1 cellular context compared by ENCODE assay signal in genomic region chr6:152984387-152984872, GRCh38.
A peak's percentile ranks its signal among the peaks of the same experiment; 100 is the strongest.
TF ChIP-seq lines count a peak whose summit lies in the region.

No MANE protein-coding gene starts in this region.

TF ChIP-seq in HepG2, 621 proteins besides CTCF, POLR2A, EP300 and RAD21 (continued from another document):
- no peak for TF ChIP-seq THAP8 (CRISPR knock-in tag; IDR thresholded peaks at IDR 0.05; ENCODE audit: borderline replicate concordance)
- no peak for TF ChIP-seq FOXK2 (IDR thresholded peaks at IDR 0.05)
- peak; percentile 24; the same call in 1 of the 2 replicates for TF ChIP-seq KDM5A (IDR thresholded peaks at IDR 0.05; ENCODE audit: borderline replicate concordance, low read length)
- peak; percentile 12; the same call in 1 of the 2 replicates for TF ChIP-seq TGIF2 (CRISPR knock-in tag; IDR thresholded peaks at IDR 0.05)
- 0 out of 2 replicates have a peak, but pooled peaks have one; percentile 11 for TF ChIP-seq KMT2A (CRISPR knock-in tag; IDR thresholded peaks at IDR 0.05)
- no peak for TF ChIP-seq RNF2 (conservative IDR thresholded peaks at IDR 0.05; ENCODE audit: low read depth)
- 0 out of 2 replicates have a peak, but pooled peaks have one; percentile 15 for TF ChIP-seq ZNF124 (CRISPR knock-in tag; IDR thresholded peaks at IDR 0.05)
- no peak for TF ChIP-seq ZNF557 (CRISPR knock-in tag; IDR thresholded peaks at IDR 0.05)
- no peak for TF ChIP-seq SRF (IDR thresholded peaks at IDR 0.05; ENCODE audit: low read depth, low read length)
- TF ChIP-seq, protein P1, sequence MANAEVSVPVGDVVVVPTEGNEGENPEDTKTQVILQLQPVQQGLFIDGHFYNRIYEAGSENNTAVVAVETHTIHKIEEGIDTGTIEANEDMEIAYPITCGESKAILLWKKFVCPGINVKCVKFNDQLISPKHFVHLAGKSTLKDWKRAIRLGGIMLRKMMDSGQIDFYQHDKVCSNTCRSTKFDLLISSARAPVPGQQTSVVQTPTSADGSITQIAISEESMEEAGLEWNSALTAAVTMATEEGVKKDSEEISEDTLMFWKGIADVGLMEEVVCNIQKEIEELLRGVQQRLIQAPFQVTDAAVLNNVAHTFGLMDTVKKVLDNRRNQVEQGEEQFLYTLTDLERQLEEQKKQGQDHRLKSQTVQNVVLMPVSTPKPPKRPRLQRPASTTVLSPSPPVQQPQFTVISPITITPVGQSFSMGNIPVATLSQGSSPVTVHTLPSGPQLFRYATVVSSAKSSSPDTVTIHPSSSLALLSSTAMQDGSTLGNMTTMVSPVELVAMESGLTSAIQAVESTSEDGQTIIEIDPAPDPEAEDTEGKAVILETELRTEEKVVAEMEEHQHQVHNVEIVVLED (CRISPR knock-in tag; IDR thresholded peaks at IDR 0.05; ENCODE audit: borderline replicate concordance) = no peak
- 0 out of 2 replicates have a peak, but pooled peaks have one; percentile 7 for TF ChIP-seq ZNF546 (CRISPR knock-in tag; conservative IDR thresholded peaks at IDR 0.05)
- no peak for TF ChIP-seq CSRNP1 (CRISPR knock-in tag; IDR thresholded peaks at IDR 0.05)
- TF ChIP-seq DPF2 (CRISPR knock-in tag; IDR thresholded peaks at IDR 0.05; ENCODE audit: borderline replicate concordance, low read depth) = no peak
- TF ChIP-seq SNAPC4 (CRISPR knock-in tag; IDR thresholded peaks at IDR 0.05) = no peak
